ENCODE assay signal across 8 cellular contexts in genomic region chr3:183636221-183637105, GRCh38. TPM values are rescaled to one million over a fixed set of nuclear protein-coding genes. Genes with fewer than 3 reads are reported as not detected.
A peak's percentile ranks its signal among the peaks of the same experiment; 100 is the strongest.
DNase-seq lines count a peak whose midpoint lies in the region; ATAC-seq, FAIRE-seq and TF ChIP-seq lines count a peak whose summit lies in the region.

No MANE protein-coding gene starts in this region.

- H3K4me3 ChIP-seq in cardiac fibroblast (replicated peaks in 1 of 2; ENCODE audit: low read depth in 2 of 2, low read length in 2 of 2) (peak overlapping the region; percentile 89 to 96), small intestine (ENCODE audit: low read depth in 1 of 2, low read length in 2 of 2) (peak overlapping the region; percentile 93 to 97)

- DNase-seq in AG08396 (ENCODE audit: low spot score), result peak; percentile 91
- peak; percentile 98 for DNase-seq in NCI-H2227 treated with DMSO at 0.1 percent for 48 hours (lab: John Stamatoyannopoulos, UW)
- DNase-seq in WTC11 (ENCODE audit: low spot score), result peak; percentile 94
- peak; percentile 95 for DNase-seq in cardiac fibroblast (ENCODE audit: low read depth in 2 of 2)
- peak; percentile 89 for DNase-seq in iPS-NIHi7 (ENCODE audit: extremely low spot score)
- DNase-seq in small intestine, result peak; percentile 99

- no peaks in the 10 kb centered on the region; the same call in 1 of the 2 replicates for H3K27me3 Mint-ChIP-seq in WTC11 (ENCODE audit: low read depth)

- in situ Hi-C loops in GM18951 (cut with MboI; ENCODE audit: low sequenced_read_pairs, unreplicated experiment), result no loop called here

- ATAC-seq in HG03175 (IDR thresholded peaks at IDR 0.05; ENCODE audit: unreplicated experiment) (peak; percentile 77), WTC11 (peak; percentile 88)

- H3K4me1 Mint-ChIP-seq in WTC11, result peaks cover 18% of the 10 kb centered on the region

- POLR2A ChIA-PET in WTC11 (lab: Charles Lee), result interaction anchor here (1.7 to 2.0 kb wide), 4 partner anchors 15 to 146 kb away, joined by 5 to 9 read pairs (median 8); partner anchors contain the start of gene YEATS2

- H3K27ac Mint-ChIP-seq in WTC11, result peak overlapping the region; percentile 93

- FAIRE-seq in small intestine (lab: Jason Lieb, UNC), result no peak

- H3K4me3 Mint-ChIP-seq in WTC11, result peak overlapping the region; percentile 84

- H3K9me3 ChIP-seq in small intestine (ENCODE audit: control insufficient read depth, low read depth), result no peaks in the 10 kb centered on the region

- H3K4me1 ChIP-seq in small intestine (ENCODE audit: control insufficient read depth in 2 of 2, insufficient read depth in 1 of 2, low read depth in 1 of 2, low read length in 1 of 2), result peaks cover 3 to 4% of the 10 kb centered on the region in 2 donors

- CTCF ChIA-PET in WTC11 (lab: Charles Lee), result interaction anchor here (0.5 to 1.6 kb wide), 5 partner anchors 16 to 157 kb away, joined by 3 to 4 read pairs (median 4); no protein-coding TSS in a partner anchor

- WGBS in small intestine, 3 donors, result 0% methylated on average over 67 to 84 of the region's 84 CpGs

- TF ChIP-seq CTCF in WTC11 (IDR thresholded peaks at IDR 0.05) (no peak), cardiac fibroblast (IDR thresholded peaks at IDR 0.05; ENCODE audit: low read depth, low read length) (no peak)

- TF ChIP-seq POLR2A in GM18951 (IDR thresholded peaks at IDR 0.05; ENCODE audit: extremely low read depth, insufficient read depth, insufficient read length), result peak; percentile 64

- no peaks in the 10 kb centered on the region for H3K9me3 Mint-ChIP-seq in WTC11

- H3K36me3 Mint-ChIP-seq in WTC11, result no peaks in the 10 kb centered on the region

- no peaks in the 10 kb centered on the region for H3K36me3 ChIP-seq in small intestine (ENCODE audit: control insufficient read depth in 2 of 2, insufficient read depth in 2 of 2, low read length in 2 of 2)

- H3K27ac ChIP-seq in small intestine (ENCODE audit: low read depth in 1 of 2, low read length in 1 of 2), result peak overlapping the region; percentile 98 to 100

- H3K27me3 ChIP-seq in small intestine (ENCODE audit: control insufficient read depth in 2 of 2, insufficient read depth in 2 of 2, low read length in 2 of 2), result no peaks in the 10 kb centered on the region

TF ChIP-seq in WTC11, 78 proteins besides CTCF, POLR2A, EP300 and RAD21:
- TF ChIP-seq ZNF423 (CRISPR knock-in tag; IDR thresholded peaks at IDR 0.05) (0 out of 2 replicates have a peak, but pooled peaks have one; percentile 25), TP53 (CRISPR knock-in tag; IDR thresholded peaks at IDR 0.05) (no peak), SP1 (CRISPR knock-in tag; conservative IDR thresholded peaks at IDR 0.05) (peak; percentile 64; the same call in 1 of the 2 replicates), SOX15 (CRISPR knock-in tag; IDR thresholded peaks at IDR 0.05) (no peak), TCF7 (CRISPR knock-in tag; IDR thresholded peaks at IDR 0.05; ENCODE audit: low read depth) (no peak), ARID4B (CRISPR knock-in tag; IDR thresholded peaks at IDR 0.05; ENCODE audit: borderline replicate concordance) (0 out of 2 replicates have a peak, but pooled peaks have one; percentile 16), PREB (CRISPR knock-in tag; IDR thresholded peaks at IDR 0.05; ENCODE audit: borderline replicate concordance) (no peak), USF1 (CRISPR knock-in tag; IDR thresholded peaks at IDR 0.05) (peak; percentile 73), ESRRA (CRISPR knock-in tag; IDR thresholded peaks at IDR 0.05; ENCODE audit: borderline replicate concordance) (peak; percentile 90), FOXK1 (CRISPR knock-in tag; IDR thresholded peaks at IDR 0.05) (peak; percentile 50; the same call in 1 of the 2 replicates), E2F5 (CRISPR knock-in tag; IDR thresholded peaks at IDR 0.05) (peak; percentile 61; the same call in 1 of the 2 replicates), USF2 (CRISPR knock-in tag; IDR thresholded peaks at IDR 0.05) (peak; percentile 77), MAX (CRISPR knock-in tag; IDR thresholded peaks at IDR 0.05) (peak; percentile 42; the same call in 1 of the 2 replicates)

RNA-seq across cellular contexts. Expression of gene KLHL24, which starts 1.0 kb away (rescaled TPM):
- total RNA-seq in WTC11 (2021), result 33.1 to 35.3 TPM (median 33.9 TPM) in 3 replicates
- polyA plus RNA-seq in small intestine, result 10 to 100 TPM in 2 of 3 donors, 1 to 10 TPM in 1; 8.1 to 13.2 (median 11.6) TPM

Comparison
In these comparisons a context has a peak if more than half of its experiments do, and no peak if none do; other contexts are left out.
1. Peak in every context shown above with its lines: DNase-seq, ATAC-seq, H3K4me3 ChIP-seq and H3K27ac ChIP-seq.